ENCODE assay signal across 8 cellular contexts in genomic region chr1:192575499-192576189, GRCh38. TPM values are rescaled to one million over a fixed set of nuclear protein-coding genes. Genes with fewer than 3 reads are reported as not detected.
DNase-seq lines count a peak whose midpoint lies in the region; ATAC-seq, FAIRE-seq and TF ChIP-seq lines count a peak whose summit lies in the region.

Gene RGS1 (plus strand): TSS chr1:192575773. CDS start chr1:192575793, 20 bp downstream.

- no peaks in the 10 kb centered on the region for H3K79me2 ChIP-seq in GM23248 (ENCODE audit: insufficient read depth)

- peak within 1 kb of the TSS; percentile 92 for H3K27ac Mint-ChIP-seq in activated T-helper 1 cell treated with anti-CD3 and anti-CD28 coated beads, Interleukin-12 subunit alpha, Interleukin-12 subunit beta, Interleukin-2, Interleukin-4 antibody, amounts not matched to agents 30 ng/mL and 10 ng/mL and 1 ng/mL, durations not matched to agents 14 hours and 24 hours and 36 hours
- H3K27ac Mint-ChIP-seq in stimulated activated naive CD8-positive, alpha-beta T cell treated with anti-CD3 and anti-CD28 coated beads, Interleukin-15, Interleukin-2, amounts not matched to agents 100 ng/mL and 50 ng/mL, for 24 hours = peak within 1 kb of the TSS; percentile 86
- H3K27ac Mint-ChIP-seq in Calu3 (ENCODE audit: unreplicated experiment) = no peak within 1 kb of the TSS

- CTCF ChIA-PET in Calu3 (lab: Charles Lee) = no interaction called here

- H4K20me1 ChIP-seq in GM23248 (ENCODE audit: insufficient read depth) = no peaks in the 10 kb centered on the region

- DNase-seq in GM12892 (ENCODE audit: insufficient read length) (no peak), H4 (ENCODE audit: low spot score) (peak; percentile 13), NOMO-1 treated with DMSO at 0.1 percent for 48 hours (lab: John Stamatoyannopoulos, UW; ENCODE audit: unreplicated experiment) (peak; percentile 91), lower lobe of right lung (peak; percentile 53), GM23248 (no peak), Calu3 (no peak)
- peak; percentile 70 for DNase-seq in activated T-helper 1 cell treated with anti-CD3 and anti-CD28 coated beads, Interleukin-12 subunit alpha, Interleukin-12 subunit beta, Interleukin-2, Interleukin-4 antibody, amounts not matched to agents 30 ng/mL and 10 ng/mL and 1 ng/mL, durations not matched to agents 14 hours and 24 hours and 36 hours (ENCODE audit: low spot score)

- H3K9me3 Mint-ChIP-seq in activated T-helper 1 cell treated with anti-CD3 and anti-CD28 coated beads, Interleukin-12 subunit alpha, Interleukin-12 subunit beta, Interleukin-2, Interleukin-4 antibody, amounts not matched to agents 30 ng/mL and 10 ng/mL and 1 ng/mL, durations not matched to agents 14 hours and 24 hours and 36 hours = peaks cover 3% of the 10 kb centered on the region
- H3K9me3 Mint-ChIP-seq in stimulated activated naive CD8-positive, alpha-beta T cell treated with anti-CD3 and anti-CD28 coated beads, Interleukin-15, Interleukin-2, amounts not matched to agents 100 ng/mL and 50 ng/mL, for 24 hours = peaks cover 1% of the 10 kb centered on the region
- H3K9me3 Mint-ChIP-seq in Calu3 (ENCODE audit: low read depth, unreplicated experiment) = peaks cover 2% of the 10 kb centered on the region

- intact Hi-C loops in activated T-helper 1 cell treated with anti-CD3 and anti-CD28 coated beads, Interleukin-12 subunit alpha, Interleukin-12 subunit beta, Interleukin-2, Interleukin-4 antibody, amounts not matched to agents 30 ng/mL and 10 ng/mL and 1 ng/mL, durations not matched to agents 14 hours and 24 hours and 36 hours (cut with micrococcal nuclease) = loop anchor here (1.0 to 2.0 kb wide), 7 partner anchors 24 to 483 kb away; partner anchors contain the start of genes RO60 and UCHL5
- intact Hi-C loops in lower lobe of right lung (cut with DNase I) (no loop called here), Calu3 (cut with micrococcal nuclease; ENCODE audit: unreplicated experiment) (no loop called here)

- peak; percentile 91 for FAIRE-seq in GM12892 (lab: Jason Lieb, UNC)

- H3K4me3 ChIP-seq in lower lobe of right lung (peak within 1 kb of the TSS; percentile 28), GM23248 (no peak within 1 kb of the TSS)

- peak within 1 kb of the TSS; percentile 89 for H3K4me3 Mint-ChIP-seq in activated T-helper 1 cell treated with anti-CD3 and anti-CD28 coated beads, Interleukin-12 subunit alpha, Interleukin-12 subunit beta, Interleukin-2, Interleukin-4 antibody, amounts not matched to agents 30 ng/mL and 10 ng/mL and 1 ng/mL, durations not matched to agents 14 hours and 24 hours and 36 hours
- peak within 1 kb of the TSS; percentile 82 for H3K4me3 Mint-ChIP-seq in stimulated activated naive CD8-positive, alpha-beta T cell treated with anti-CD3 and anti-CD28 coated beads, Interleukin-15, Interleukin-2, amounts not matched to agents 100 ng/mL and 50 ng/mL, for 24 hours
- no peak within 1 kb of the TSS for H3K4me3 Mint-ChIP-seq in Calu3 (ENCODE audit: low read depth, unreplicated experiment)

- H3K36me3 ChIP-seq in lower lobe of right lung (no peaks in the 10 kb centered on the region), GM23248 (ENCODE audit: low read depth) (no peaks in the 10 kb centered on the region)

- H3K4me1 Mint-ChIP-seq in activated T-helper 1 cell treated with anti-CD3 and anti-CD28 coated beads, Interleukin-12 subunit alpha, Interleukin-12 subunit beta, Interleukin-2, Interleukin-4 antibody, amounts not matched to agents 30 ng/mL and 10 ng/mL and 1 ng/mL, durations not matched to agents 14 hours and 24 hours and 36 hours (ENCODE audit: low read depth) = peaks cover 98% of the 10 kb centered on the region
- H3K4me1 Mint-ChIP-seq in stimulated activated naive CD8-positive, alpha-beta T cell treated with anti-CD3 and anti-CD28 coated beads, Interleukin-15, Interleukin-2, amounts not matched to agents 100 ng/mL and 50 ng/mL, for 24 hours (ENCODE audit: low read depth) = peaks cover 81% of the 10 kb centered on the region
- no peaks in the 10 kb centered on the region for H3K4me1 Mint-ChIP-seq in Calu3 (ENCODE audit: low read depth, unreplicated experiment)

- H2AFZ ChIP-seq in GM23248 = no peak within 1 kb of the TSS

- H3K9me3 ChIP-seq in lower lobe of right lung = no peaks in the 10 kb centered on the region
- H3K9me3 ChIP-seq in GM23248 (ENCODE audit: low read depth) = no peaks in the 10 kb centered on the region

- peak; percentile 77 to 87 for ATAC-seq in lower lobe of right lung

- no peaks in the 10 kb centered on the region for H3K9me2 ChIP-seq in GM23248 (ENCODE audit: insufficient read depth)

- peaks cover 11% of the 10 kb centered on the region for H3K4me1 ChIP-seq in lower lobe of right lung
- peaks cover 10% of the 10 kb centered on the region for H3K4me1 ChIP-seq in GM23248 (ENCODE audit: insufficient read depth)

- H3K27me3 ChIP-seq in lower lobe of right lung (ENCODE audit: low read depth) (no peaks in the 10 kb centered on the region), GM23248 (replicated peaks; ENCODE audit: insufficient read depth) (no peaks in the 10 kb centered on the region)

- H3F3A ChIP-seq in GM23248 (ENCODE audit: insufficient read depth) = peaks cover 6% of the 10 kb centered on the region; the same call in 1 of the 2 replicates

- in situ Hi-C loops in GM23248 (cut with MboI) = no loop called here

- TF ChIP-seq CTCF in lower lobe of right lung (IDR thresholded peaks at IDR 0.05) = no peak
- TF ChIP-seq CTCF in Calu3 (IDR thresholded peaks at IDR 0.05; ENCODE audit: unreplicated experiment) = no peak

- H3K27me3 Mint-ChIP-seq in activated T-helper 1 cell treated with anti-CD3 and anti-CD28 coated beads, Interleukin-12 subunit alpha, Interleukin-12 subunit beta, Interleukin-2, Interleukin-4 antibody, amounts not matched to agents 30 ng/mL and 10 ng/mL and 1 ng/mL, durations not matched to agents 14 hours and 24 hours and 36 hours (ENCODE audit: insufficient read depth) = no peaks in the 10 kb centered on the region
- H3K27me3 Mint-ChIP-seq in stimulated activated naive CD8-positive, alpha-beta T cell treated with anti-CD3 and anti-CD28 coated beads, Interleukin-15, Interleukin-2, amounts not matched to agents 100 ng/mL and 50 ng/mL, for 24 hours = no peaks in the 10 kb centered on the region
- H3K27me3 Mint-ChIP-seq in Calu3 (ENCODE audit: unreplicated experiment) = no peaks in the 10 kb centered on the region

- no peak within 1 kb of the TSS for H3K4me2 ChIP-seq in GM23248 (ENCODE audit: unreplicated experiment)

- H3K36me3 Mint-ChIP-seq in activated T-helper 1 cell treated with anti-CD3 and anti-CD28 coated beads, Interleukin-12 subunit alpha, Interleukin-12 subunit beta, Interleukin-2, Interleukin-4 antibody, amounts not matched to agents 30 ng/mL and 10 ng/mL and 1 ng/mL, durations not matched to agents 14 hours and 24 hours and 36 hours (ENCODE audit: low read depth) = peaks cover 35% of the 10 kb centered on the region
- peaks cover 16% of the 10 kb centered on the region for H3K36me3 Mint-ChIP-seq in stimulated activated naive CD8-positive, alpha-beta T cell treated with anti-CD3 and anti-CD28 coated beads, Interleukin-15, Interleukin-2, amounts not matched to agents 100 ng/mL and 50 ng/mL, for 24 hours (ENCODE audit: low read depth)
- H3K36me3 Mint-ChIP-seq in Calu3 (ENCODE audit: insufficient read depth, unreplicated experiment) = no peaks in the 10 kb centered on the region

- H3K27ac ChIP-seq in lower lobe of right lung (peak within 1 kb of the TSS; percentile 74), GM23248 (no peak within 1 kb of the TSS)

- BruUV-seq in Calu3 (replicated peaks; lab: Mats Ljungman, UMichigan) = no TSS peak

- no peak within 1 kb of the TSS for H3K9ac ChIP-seq in GM23248

- TF ChIP-seq POLR2A in GM12892 (IDR thresholded peaks at IDR 0.05; ENCODE audit: low read depth, low read length) = peak; percentile 100

- 90 to 93% methylated on average over 7 of the region's 7 CpGs for WGBS in GM23248 (ENCODE audit: low coverage in 1 of 2, low lambda C conversion rate in 2 of 2, missing lambda C conversion rate in 2 of 2), 2 experiments

RNA-seq across cellular contexts. Expression of gene RGS1, which starts in this region (rescaled TPM):
- 434 TPM for polyA plus RNA-seq in GM12892 (2012; ENCODE audit: missing spikeins)
- total RNA-seq in H4 (2014; rRNA removed; shearing (Covaris generic)) = 2.4 and 4.5 TPM in 2 replicates
- total RNA-seq in activated T-helper 1 cell treated with anti-CD3 and anti-CD28 coated beads, Interleukin-12 subunit alpha, Interleukin-12 subunit beta, Interleukin-2, Interleukin-4 antibody, amounts not matched to agents 30 ng/mL and 10 ng/mL and 1 ng/mL, durations not matched to agents 14 hours and 24 hours and 36 hours = 11.8 and 12.0 TPM in 2 replicates
- 16.3 TPM for total RNA-seq in lower lobe of right lung
- total RNA-seq in GM23248 (2014; rRNA removed; shearing (Covaris generic)) = not detected in 2 replicates
- not detected in 2 replicates for polyA plus RNA-seq in GM23248 (2016; fragmentation: Nextera tagmentation; extraction: Ambion mirVana)
- total RNA-seq in Calu3 (2022) = not detected in 2 replicates

Comparison
In these comparisons a context has a peak if more than half of its experiments do, and no peak if none do; other contexts are left out.
1. DNase-seq: peak in H4 (single experiment), NOMO-1 treated with DMSO at 0.1 percent for 48 hours (single experiment), activated T-helper 1 cell treated with anti-CD3 and anti-CD28 coated beads, Interleukin-12 subunit alpha, Interleukin-12 subunit beta, Interleukin-2, Interleukin-4 antibody, amounts not matched to agents 30 ng/mL and 10 ng/mL and 1 ng/mL, durations not matched to agents 14 hours and 24 hours and 36 hours (single experiment) and lower lobe of right lung (single experiment); none in GM12892 (single experiment), GM23248 (single experiment) and Calu3 (single experiment).